ENCODE assay signal across 11 cellular contexts in the genomic region with DNA sequence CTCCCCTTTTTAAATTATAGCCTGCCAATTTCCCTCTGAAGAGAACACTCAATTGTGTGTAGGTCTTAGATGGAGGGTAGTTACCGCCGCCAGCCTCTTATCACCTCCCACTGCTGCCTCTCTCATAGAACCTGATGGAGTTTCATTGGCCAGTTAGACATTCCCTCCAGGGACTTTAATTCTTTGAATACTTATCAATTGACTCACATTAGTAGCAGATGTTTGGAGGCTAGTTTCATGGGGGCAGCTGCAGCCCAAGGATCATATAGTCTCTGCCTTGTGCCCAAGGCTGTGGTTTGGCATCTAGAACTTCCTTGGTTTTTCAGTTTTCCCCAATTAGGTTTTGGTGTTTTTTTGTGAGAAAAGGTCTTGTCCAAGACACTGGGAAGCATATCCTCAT.
DNase-seq lines count a peak whose midpoint lies in the region; ATAC-seq, FAIRE-seq and TF ChIP-seq lines count a peak whose summit lies in the region.
"Had no signal": no experiment of that assay in that cellular context is flagged by ENCODE, and none has a peak within 500 bp of the region (broad histone marks: within the 10 kb centered on the region; RNA-seq: fewer than 3 reads in every experiment).

No MANE protein-coding gene starts in this region.

- DNase-seq in AG09309 (ENCODE audit: low read depth) (peak; percentile 63), HTR-8/SVneo (ENCODE audit: insufficient read length, low spot score) (peak; percentile 49), astrocyte of the spinal cord (ENCODE audit: low read depth, low spot score) (peak; percentile 94), iPS-NIHi7 (ENCODE audit: extremely low spot score) (peak; percentile 32), OCI-M1 (lab: John Stamatoyannopoulos, UW) (no peak), erythroblast (lab: John Stamatoyannopoulos, UW) (no peak)
- DNase-seq: NCI-H1417 treated with DMSO at 0.1 percent for 48 hours; stimulated activated CD4-positive, alpha-beta T cell treated with anti-CD3 and anti-CD28 coated beads, Interleukin-12 subunit alpha, Interleukin-12 subunit beta, amount 100 ng/mL, for 4 hours had no signal

- TF ChIP-seq CTCF in AG09309 (IDR thresholded peaks at IDR 0.05; ENCODE audit: control insufficient read depth, insufficient read depth, low read depth, low read length, missing control alignments) (no peak), astrocyte of the spinal cord (IDR thresholded peaks at IDR 0.05; ENCODE audit: low read depth, low read length) (no peak)

- H3K9me3 Mint-ChIP-seq in stimulated activated memory B cell treated with anti-CD40 and anti-IgM and Interleukin-4, amounts not matched to agents 10 μg/mL and 1 μg/mL and 100 μg/mL, for 72 hours = peaks cover 3% of the 10 kb centered on the region

- ATAC-seq in stimulated activated memory B cell treated with anti-CD40 and anti-IgM and Interleukin-4, amounts not matched to agents 10 μg/mL and 1 μg/mL and 100 μg/mL, for 72 hours = no peak
- no peak for ATAC-seq in GM21528 (IDR thresholded peaks at IDR 0.05; ENCODE audit: low FRiP score, unreplicated experiment)

- no peak overlapping the region for H3K4me3 ChIP-seq in AG09309 (ENCODE audit: control insufficient read depth, low read depth, low read length)
- no peak overlapping the region for H3K4me3 ChIP-seq in astrocyte of the spinal cord (ENCODE audit: low read depth, low read length)
- H3K4me3 ChIP-seq: cardiac muscle cell had no signal

- H3K4me1 Mint-ChIP-seq in stimulated activated memory B cell treated with anti-CD40 and anti-IgM and Interleukin-4, amounts not matched to agents 10 μg/mL and 1 μg/mL and 100 μg/mL, for 72 hours = no peaks in the 10 kb centered on the region

- no peak for TF ChIP-seq POLR2A in erythroblast (IDR thresholded peaks at IDR 0.05; ENCODE audit: low read length)

- no peak overlapping the region for H3K4me3 Mint-ChIP-seq in stimulated activated memory B cell treated with anti-CD40 and anti-IgM and Interleukin-4, amounts not matched to agents 10 μg/mL and 1 μg/mL and 100 μg/mL, for 72 hours

- H3K27me3 Mint-ChIP-seq in stimulated activated memory B cell treated with anti-CD40 and anti-IgM and Interleukin-4, amounts not matched to agents 10 μg/mL and 1 μg/mL and 100 μg/mL, for 72 hours = peaks cover 17% of the 10 kb centered on the region

- H3K27ac Mint-ChIP-seq in stimulated activated memory B cell treated with anti-CD40 and anti-IgM and Interleukin-4, amounts not matched to agents 10 μg/mL and 1 μg/mL and 100 μg/mL, for 72 hours = no peak overlapping the region

- in situ Hi-C loops in astrocyte of the spinal cord (cut with HindIII; ENCODE audit: low sequenced_read_pairs) = no loop called here

- FAIRE-seq in HTR-8/SVneo (lab: Jason Lieb, UNC) = no peak

- H3K36me3 Mint-ChIP-seq in stimulated activated memory B cell treated with anti-CD40 and anti-IgM and Interleukin-4, amounts not matched to agents 10 μg/mL and 1 μg/mL and 100 μg/mL, for 72 hours = no peaks in the 10 kb centered on the region

Comparison
In these comparisons a context has a peak if more than half of its experiments do, and no peak if none do; other contexts are left out.
1. DNase-seq: peak in AG09309 (single experiment), HTR-8/SVneo (single experiment), astrocyte of the spinal cord (single experiment) and iPS-NIHi7 (single experiment); none in OCI-M1 (single experiment) and erythroblast (0 of 2).